ENCODE assay signal across 8 cellular contexts in the genomic region with DNA sequence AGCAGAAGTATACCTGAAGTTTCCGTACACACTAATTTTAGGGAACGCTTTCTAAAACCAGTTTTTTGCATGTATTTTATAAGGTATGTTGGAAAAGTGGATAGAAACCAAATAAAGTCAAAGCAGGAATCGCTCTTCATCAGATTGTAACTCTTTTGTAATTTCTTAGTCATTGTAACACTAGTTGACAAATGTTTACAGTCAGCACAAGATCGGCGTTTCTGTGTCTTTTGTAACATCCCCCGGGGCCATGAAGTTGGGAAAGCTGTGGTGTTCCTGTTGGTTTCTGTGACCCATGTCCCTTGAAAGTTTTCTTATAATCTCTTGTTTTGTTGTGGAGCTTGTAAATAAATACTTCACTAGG.
DNase-seq lines count a peak whose midpoint lies in the region; ATAC-seq, FAIRE-seq and TF ChIP-seq lines count a peak whose summit lies in the region.

No MANE protein-coding gene starts in this region.

- no peak for TF ChIP-seq CTCF in AG09309 (IDR thresholded peaks at IDR 0.05; ENCODE audit: control insufficient read depth, insufficient read depth, low read depth, low read length, missing control alignments)
- no peak for TF ChIP-seq CTCF in D721Med (IDR thresholded peaks at IDR 0.05; ENCODE audit: insufficient read depth, missing control alignments)

- H3K9me3 ChIP-seq in endocrine pancreas (ENCODE audit: control insufficient read depth, low read length) (no peaks in the 10 kb centered on the region), muscle layer of colon (ENCODE audit: low read length) (no peaks in the 10 kb centered on the region)

- H3K4me3 ChIP-seq in AG09309 (ENCODE audit: control insufficient read depth, low read depth, low read length) (peak overlapping the region; percentile 61), endocrine pancreas (ENCODE audit: control insufficient read depth, insufficient read depth, low read length) (peak overlapping the region; percentile 96), muscle layer of colon (ENCODE audit: low read depth in 1 of 2, low read length in 2 of 2) (peak overlapping the region; percentile 34 to 76)

- H3K9ac ChIP-seq in endocrine pancreas (ENCODE audit: control insufficient read depth, insufficient read depth, low read length) (peak overlapping the region; percentile 47), muscle layer of colon (ENCODE audit: low read length) (peak overlapping the region; percentile 36)

- ATAC-seq in GM18520 (IDR thresholded peaks at IDR 0.05; ENCODE audit: unreplicated experiment) (peak; percentile 7), HG03039 (IDR thresholded peaks at IDR 0.05; ENCODE audit: unreplicated experiment) (peak; percentile 20)

- peak overlapping the region; percentile 84 for H3K27ac ChIP-seq in muscle layer of colon (ENCODE audit: low read depth, low read length)

- H3K27me3 ChIP-seq in endocrine pancreas (ENCODE audit: control insufficient read depth, insufficient read depth, low read length), result no peaks in the 10 kb centered on the region
- H3K27me3 ChIP-seq in muscle layer of colon (ENCODE audit: control insufficient read depth in 1 of 2, insufficient read depth in 2 of 2, low read length in 2 of 2), result no peaks in the 10 kb centered on the region

- no peak for FAIRE-seq in urothelium cell line (lab: Jason Lieb, UNC)
- no peak for FAIRE-seq in D721Med (lab: Jason Lieb, UNC)

- H3K36me3 ChIP-seq in endocrine pancreas (ENCODE audit: control insufficient read depth, insufficient read depth, low read length), result no peaks in the 10 kb centered on the region
- no peaks in the 10 kb centered on the region for H3K36me3 ChIP-seq in muscle layer of colon (ENCODE audit: insufficient read depth, low read length)

- H3K4me1 ChIP-seq in endocrine pancreas (ENCODE audit: control insufficient read depth, insufficient read depth, low read length) (peaks cover 5% of the 10 kb centered on the region), muscle layer of colon (ENCODE audit: insufficient read depth, low read length) (peaks cover 10% of the 10 kb centered on the region)

- DNase-seq in AG09309 (ENCODE audit: low read depth), result no peak
- peak; percentile 73 for DNase-seq in SKM-1 (lab: John Stamatoyannopoulos, UW; ENCODE audit: unreplicated experiment)
- peak; percentile 12 for DNase-seq in urothelium cell line (ENCODE audit: low spot score)
- DNase-seq in D721Med (ENCODE audit: insufficient read length, low spot score), result no peak

Comparison
In these comparisons a context has a peak if more than half of its experiments do, and no peak if none do; other contexts are left out.
1. DNase-seq: peak in SKM-1 (single experiment) and urothelium cell line (single experiment); none in AG09309 (single experiment) and D721Med (single experiment).
2. Peak in every context shown above with its lines, with median percentiles within 50 percentile points of each other: H3K4me3 ChIP-seq.